ENCODE assay signal across 23 cellular contexts in the genomic region with DNA sequence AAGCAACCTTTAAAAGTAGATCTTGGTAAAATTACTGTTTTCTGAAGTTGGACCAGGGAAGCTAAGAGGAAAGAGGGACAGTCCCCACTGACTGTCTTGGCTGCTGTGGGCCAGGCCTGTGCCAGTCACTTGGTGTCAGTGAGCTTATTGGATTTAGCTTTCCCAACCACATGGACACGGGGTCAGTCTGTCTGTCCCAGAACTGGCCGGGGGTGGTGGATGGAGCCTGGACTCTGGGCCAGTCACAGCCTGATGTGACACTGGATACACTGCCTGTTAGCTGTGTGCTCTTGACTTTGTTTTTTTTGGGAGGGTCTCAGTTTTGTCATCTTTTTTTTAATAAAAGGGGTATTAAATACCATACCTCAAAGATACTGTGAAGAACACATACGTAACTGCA.
DNase-seq lines count a peak whose midpoint lies in the region; ATAC-seq and TF ChIP-seq lines count a peak whose summit lies in the region.
"Had no signal": no experiment of that assay in that cellular context is flagged by ENCODE, and none has a peak within 500 bp of the region (broad histone marks: within the 10 kb centered on the region; RNA-seq: fewer than 3 reads in every experiment).

No MANE protein-coding gene starts in this region.

- H3K36me3 Mint-ChIP-seq in activated CD8-positive, alpha-beta memory T cell treated with anti-CD3 and anti-CD28 coated beads, Interleukin-2, amount 10 ng/mL, durations not matched to agents 7 days and 5 days = no peaks in the 10 kb centered on the region
- peaks cover 7% of the 10 kb centered on the region; the same call in 2 of the 3 replicates for H3K36me3 Mint-ChIP-seq in GM23338 (ENCODE audit: low read depth)
- H3K36me3 Mint-ChIP-seq: activated naive CD4-positive, alpha-beta T cell treated with anti-CD3 and anti-CD28 coated beads, Interleukin-2, amount 10 ng/mL, durations not matched to agents 7 days and 5 days; neural progenitor cell had no signal

- H3K4me3 Mint-ChIP-seq in activated CD8-positive, alpha-beta memory T cell treated with anti-CD3 and anti-CD28 coated beads, Interleukin-2, amount 10 ng/mL, durations not matched to agents 7 days and 5 days = no peak overlapping the region
- H3K4me3 Mint-ChIP-seq in GM23338 = no peak overlapping the region
- H3K4me3 Mint-ChIP-seq: activated naive CD4-positive, alpha-beta T cell treated with anti-CD3 and anti-CD28 coated beads, Interleukin-2, amount 10 ng/mL, durations not matched to agents 7 days and 5 days; activated T-cell treated with anti-CD3 and anti-CD28 coated beads, Interleukin-2, amount 50 U/mL, for 4 hours; B cell; neural progenitor cell had no signal

- no peaks in the 10 kb centered on the region for H3K9me3 Mint-ChIP-seq in activated CD8-positive, alpha-beta memory T cell treated with anti-CD3 and anti-CD28 coated beads, Interleukin-2, amount 10 ng/mL, durations not matched to agents 7 days and 5 days (ENCODE audit: low read depth)
- peaks cover 10% of the 10 kb centered on the region; the same call in 2 of the 3 replicates for H3K9me3 Mint-ChIP-seq in GM23338
- H3K9me3 Mint-ChIP-seq: activated naive CD4-positive, alpha-beta T cell treated with anti-CD3 and anti-CD28 coated beads, Interleukin-2, amount 10 ng/mL, durations not matched to agents 7 days and 5 days; activated T-cell treated with anti-CD3 and anti-CD28 coated beads, Interleukin-2, amount 50 U/mL, for 4 hours had no signal

- peaks cover 10% of the 10 kb centered on the region for H3K4me1 Mint-ChIP-seq in activated CD8-positive, alpha-beta memory T cell treated with anti-CD3 and anti-CD28 coated beads, Interleukin-2, amount 10 ng/mL, durations not matched to agents 7 days and 5 days
- H3K4me1 Mint-ChIP-seq in GM23338 = peaks cover 16% of the 10 kb centered on the region

- H3K27me3 ChIP-seq in left ventricle myocardium inferior (ENCODE audit: low read depth) = no peaks in the 10 kb centered on the region
- no peaks in the 10 kb centered on the region for H3K27me3 ChIP-seq in psoas muscle (ENCODE audit: insufficient read depth in 3 of 3, low read length in 2 of 3)
- no peaks in the 10 kb centered on the region for H3K27me3 ChIP-seq in tibial nerve
- H3K27me3 ChIP-seq in GM23338 (ENCODE audit: insufficient read depth) = no peaks in the 10 kb centered on the region
- H3K27me3 ChIP-seq: esophagus muscularis mucosa, neural progenitor cell, tibial artery had no signal

- CTCF ChIA-PET in activated CD8-positive, alpha-beta memory T cell treated with anti-CD3 and anti-CD28 coated beads, Interleukin-2, amount 10 ng/mL, durations not matched to agents 7 days and 5 days (lab: Charles Lee) = interaction anchor here (1.3 kb wide), 1 partner anchor 450 kb away, joined by 3 read pairs; no protein-coding TSS in a partner anchor

- peaks cover 51% of the 10 kb centered on the region for H3K79me2 ChIP-seq in GM23338 (replicated peaks; ENCODE audit: insufficient read depth)

- no peak for TF ChIP-seq EP300 in tibial nerve (IDR thresholded peaks at IDR 0.05)

- no peak for TF ChIP-seq POLR2A in tibial nerve (IDR thresholded peaks at IDR 0.05)

- no peak for ATAC-seq in activated CD8-positive, alpha-beta memory T cell treated with anti-CD3 and anti-CD28 coated beads, Interleukin-2, amount 10 ng/mL, durations not matched to agents 7 days and 5 days
- ATAC-seq in psoas muscle (peak; percentile 77 to 86 (median 83)), GM23338 (no peak), HG03342 (IDR thresholded peaks at IDR 0.05; ENCODE audit: unreplicated experiment) (no peak)
- ATAC-seq: activated T-cell treated with anti-CD3 and anti-CD28 coated beads, Interleukin-2, amount 50 U/mL, for 4 hours had no signal

- H3K9me3 ChIP-seq in left ventricle myocardium inferior (replicated peaks) (no peaks in the 10 kb centered on the region), psoas muscle (no peaks in the 10 kb centered on the region), tibial nerve (no peaks in the 10 kb centered on the region)
- H3K9me3 ChIP-seq: esophagus muscularis mucosa, tibial artery had no signal

- H3K27ac Mint-ChIP-seq in activated CD8-positive, alpha-beta memory T cell treated with anti-CD3 and anti-CD28 coated beads, Interleukin-2, amount 10 ng/mL, durations not matched to agents 7 days and 5 days = no peak overlapping the region
- H3K27ac Mint-ChIP-seq in GM23338 = no peak overlapping the region; the same call in 1 of the 2 replicates
- H3K27ac Mint-ChIP-seq: activated naive CD4-positive, alpha-beta T cell treated with anti-CD3 and anti-CD28 coated beads, Interleukin-2, amount 10 ng/mL, durations not matched to agents 7 days and 5 days; B cell; neural progenitor cell had no signal

- no peak overlapping the region for H3K4me2 ChIP-seq in GM23338
- H3K4me2 ChIP-seq: neural progenitor cell had no signal

- peaks cover 14% of the 10 kb centered on the region; the same call in 1 of the 2 replicates for H3K9me2 ChIP-seq in GM23338 (ENCODE audit: insufficient read depth)

- H3K4me1 ChIP-seq in left ventricle myocardium inferior (peaks cover 53% of the 10 kb centered on the region), psoas muscle (peaks cover 68% of the 10 kb centered on the region), tibial nerve (peaks cover 0 to 84% (median 23%) of the 10 kb centered on the region in 4 donors), GM23338 (ENCODE audit: insufficient read depth) (no peaks in the 10 kb centered on the region; the same call in 1 of the 2 replicates)

- no peaks in the 10 kb centered on the region for H3K36me3 ChIP-seq in left ventricle myocardium inferior
- no peaks in the 10 kb centered on the region for H3K36me3 ChIP-seq in psoas muscle (ENCODE audit: insufficient read depth in 1 of 2, low read depth in 1 of 2)
- H3K36me3 ChIP-seq in tibial nerve = no peaks in the 10 kb centered on the region
- no peaks in the 10 kb centered on the region for H3K36me3 ChIP-seq in GM23338 (ENCODE audit: insufficient read depth)
- H3K36me3 ChIP-seq: esophagus muscularis mucosa, neural progenitor cell, tibial artery had no signal

- intact Hi-C loops in left ventricle myocardium inferior (cut with micrococcal nuclease) (no loop called here), psoas muscle (cut with DNase I) (no loop called here)

- no peak overlapping the region for H2AFZ ChIP-seq in GM23338
- H2AFZ ChIP-seq: neural progenitor cell had no signal

- no peaks in the 10 kb centered on the region for H3K27me3 Mint-ChIP-seq in activated CD8-positive, alpha-beta memory T cell treated with anti-CD3 and anti-CD28 coated beads, Interleukin-2, amount 10 ng/mL, durations not matched to agents 7 days and 5 days
- peaks cover 2% of the 10 kb centered on the region for H3K27me3 Mint-ChIP-seq in GM23338 (ENCODE audit: insufficient read depth, low read depth, poor library complexity)
- H3K27me3 Mint-ChIP-seq: activated naive CD4-positive, alpha-beta T cell treated with anti-CD3 and anti-CD28 coated beads, Interleukin-2, amount 10 ng/mL, durations not matched to agents 7 days and 5 days; B cell had no signal

- no peaks in the 10 kb centered on the region for H3F3A ChIP-seq in GM23338 (replicated peaks; ENCODE audit: low read depth)

- TF ChIP-seq CTCF in left ventricle myocardium inferior (IDR thresholded peaks at IDR 0.05; ENCODE audit: borderline replicate concordance) (no peak), psoas muscle (IDR thresholded peaks at IDR 0.05) (no peak), tibial nerve (IDR thresholded peaks at IDR 0.05) (no peak), GM23338 (conservative IDR thresholded peaks at IDR 0.05; ENCODE audit: low read depth in 2 of 2) (no peak)

- H3K27ac ChIP-seq in left ventricle myocardium inferior (replicated peaks) = peak overlapping the region; percentile 32
- peak overlapping the region; percentile 79 for H3K27ac ChIP-seq in psoas muscle
- H3K27ac ChIP-seq in tibial nerve = peak overlapping the region in 3 of 4 donors; percentile 1 to 74 (median 34)
- no peak overlapping the region for H3K27ac ChIP-seq in GM23338 (ENCODE audit: low read depth)
- H3K27ac ChIP-seq: 22Rv1, esophagus muscularis mucosa, neural progenitor cell, tibial artery, VCaP had no signal

- WGBS in psoas muscle, 3 donors = 31 to 42% (median 33%) methylated on average over 3 of the region's 3 CpGs
- WGBS in tibial nerve, 2 donors = 72 to 75% methylated on average over 3 of the region's 3 CpGs

- DNase-seq in activated CD8-positive, alpha-beta memory T cell treated with anti-CD3 and anti-CD28 coated beads for 24 hours = peak; percentile 49
- no peak for DNase-seq in activated CD8-positive, alpha-beta memory T cell treated with anti-CD3 and anti-CD28 coated beads, Interleukin-2, amount 10 ng/mL, durations not matched to agents 7 days and 5 days
- DNase-seq in left ventricle myocardium inferior = no peak
- peak; percentile 66 to 81 for DNase-seq in psoas muscle
- no peak for DNase-seq in tibial nerve (ENCODE audit: low spot score in 2 of 2)
- DNase-seq in GM23338 (ENCODE audit: low spot score) = no peak
- no peak for DNase-seq in mucosa of gallbladder (ENCODE audit: low spot score)
- DNase-seq: activated CD4-positive, alpha-beta T cell treated with anti-CD3 and anti-CD28 coated beads, Interleukin-2, amount 50 U/mL, for 48 hours; activated naive CD4-positive, alpha-beta T cell treated with anti-CD3 and anti-CD28 coated beads, Interleukin-2, amount 10 ng/mL, durations not matched to agents 7 days and 5 days; activated T-cell treated with anti-CD3 and anti-CD28 coated beads, Interleukin-2, amount 50 U/mL, for 4 hours; DMS79 treated with DMSO at 0.1 percent for 48 hours; effector memory CD4-positive, alpha-beta T cell; Karpas-422; NCI-H1048; NCI-H2029; T-helper 2 cell had no signal

- H4K20me1 ChIP-seq in GM23338 (replicated peaks; ENCODE audit: insufficient read depth) = peaks cover 6% of the 10 kb centered on the region

- H3K4me3 ChIP-seq in left ventricle myocardium inferior (no peak overlapping the region), psoas muscle (no peak overlapping the region), tibial nerve (no peak overlapping the region), GM23338 (no peak overlapping the region)
- H3K4me3 ChIP-seq: esophagus muscularis mucosa, neural progenitor cell, tibial artery had no signal

TF ChIP-seq in GM23338, 12 proteins besides CTCF, POLR2A, EP300 and RAD21:
- TF ChIP-seq EZH2phosphoT487 (IDR thresholded peaks at IDR 0.05; ENCODE audit: unreplicated experiment) = no peak

Comparison
In these comparisons a context has a peak if more than half of its experiments do, and no peak if none do; other contexts are left out.
1. DNase-seq: peak in activated CD8-positive, alpha-beta memory T cell treated with anti-CD3 and anti-CD28 coated beads for 24 hours (single experiment) and psoas muscle (2 of 2); none in activated CD8-positive, alpha-beta memory T cell treated with anti-CD3 and anti-CD28 coated beads, Interleukin-2, amount 10 ng/mL, durations not matched to agents 7 days and 5 days (single experiment), left ventricle myocardium inferior (single experiment), tibial nerve (0 of 2), GM23338 (single experiment) and mucosa of gallbladder (single experiment).
2. ATAC-seq: peak in psoas muscle (4 of 4); none in activated CD8-positive, alpha-beta memory T cell treated with anti-CD3 and anti-CD28 coated beads, Interleukin-2, amount 10 ng/mL, durations not matched to agents 7 days and 5 days (single experiment), GM23338 (single experiment) and HG03342 (single experiment).